ENCODE assay signal across 30 cellular contexts in the genomic region with DNA sequence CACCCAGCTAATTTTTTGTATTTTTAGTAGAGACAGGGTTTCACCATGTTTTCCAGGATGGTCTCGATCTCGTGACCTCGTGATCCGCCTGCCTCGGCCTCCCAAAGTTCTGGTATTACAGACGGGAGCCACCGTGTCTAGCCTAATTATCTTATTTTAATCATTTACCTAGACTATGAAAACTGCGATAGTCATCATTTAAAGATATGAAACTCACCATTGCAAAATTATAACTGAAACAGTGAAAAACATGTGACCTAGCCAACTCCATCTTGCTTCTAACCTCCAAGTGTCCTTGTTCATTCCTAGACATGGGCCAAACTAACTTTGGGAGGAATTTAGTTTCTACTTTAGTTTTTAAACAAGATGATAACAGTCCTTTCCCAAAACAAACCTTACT. TPM values are rescaled to one million over a fixed set of nuclear protein-coding genes. Genes with fewer than 3 reads are reported as not detected.
"Had no signal": no experiment of that assay in that cellular context is flagged by ENCODE, and none has a peak within 500 bp of the region (broad histone marks: within the 10 kb centered on the region; RNA-seq: fewer than 3 reads in every experiment).

No MANE protein-coding gene starts in this region.

- H3K4me2 ChIP-seq: neural progenitor cell, smooth muscle cell had no signal

- H2AFZ ChIP-seq: neural progenitor cell, parathyroid adenoma had no signal

- H3K4me1 ChIP-seq: neural progenitor cell, parathyroid adenoma, psoas muscle, spleen, suprapubic skin, testis, tibial artery, transverse colon, upper lobe of right lung, uterus had no signal

- H3K4me3 ChIP-seq: neural progenitor cell, ovary, psoas muscle, skin epidermis, smooth muscle cell, spleen, suprapubic skin, testis, tibial artery, transverse colon, upper lobe of right lung, uterus had no signal

- ATAC-seq: natural killer cell; psoas muscle; right cardiac atrium; sciatic nerve; stimulated activated memory B cell treated with anti-CD40 and anti-IgM and Interleukin-4, amounts not matched to agents 10 μg/mL and 1 μg/mL and 100 μg/mL, for 72 hours; stimulated activated naive CD8-positive, alpha-beta T cell treated with anti-CD3 and anti-CD28 coated beads, Interleukin-15, amount 100 ng/mL, for 72 hours; stimulated activated naive CD8-positive, alpha-beta T cell treated with anti-CD3 and anti-CD28 coated beads, Interleukin-15, Interleukin-2, amounts not matched to agents 100 U/mL and 50 U/mL, for 24 hours; upper lobe of right lung had no signal

- H3K27ac ChIP-seq: neural progenitor cell, ovary, parathyroid adenoma, psoas muscle, skin epidermis, spleen, suprapubic skin, testis, tibial artery, transverse colon, upper lobe of right lung, uterus had no signal

- DNase-seq: natural killer cell; occipital lobe; ovary; posterior cingulate gyrus; psoas muscle; right cardiac atrium; spleen; stimulated activated CD4-positive, alpha-beta T cell treated with anti-CD3 and anti-CD28 coated beads, Interleukin-12 subunit alpha, Interleukin-12 subunit beta, amount 100 ng/mL, for 4 hours; stimulated activated CD4-positive, alpha-beta T cell treated with anti-CD3 and anti-CD28 coated beads, Interleukin-1b, Interleukin-23, amount 100 ng/mL, for 48 hours; stimulated activated CD4-positive, alpha-beta T cell treated with anti-CD3 and anti-CD28 coated beads, Interleukin-4, amount 100 ng/mL, for 1 hour; stimulated activated CD4-positive, alpha-beta T cell treated with anti-CD3 and anti-CD28 coated beads, Interleukin-4, amount 100 ng/mL, for 4 hours; stimulated activated CD8-positive, alpha-beta memory T cell treated with anti-CD3 and anti-CD28 coated beads, Interleukin-4, amount 100 ng/mL, for 48 hours; stimulated activated naive CD4-positive, alpha-beta T cell; stimulated activated naive CD8-positive, alpha-beta T cell treated with anti-CD3 and anti-CD28 coated beads, Interleukin-15, amount 100 ng/mL, for 72 hours; stimulated activated naive CD8-positive, alpha-beta T cell treated with anti-CD3 and anti-CD28 coated beads, Interleukin-15, Interleukin-2, amounts not matched to agents 100 U/mL and 50 U/mL, for 24 hours; substantia nigra; testis; tibial artery; transverse colon; upper lobe of right lung; uterus had no signal

- H3K9me3 ChIP-seq: testis had no signal

- H3K36me3 ChIP-seq: neural progenitor cell, ovary, spleen, suprapubic skin, tibial artery, transverse colon, upper lobe of right lung, uterus had no signal

- H3K79me2 ChIP-seq: parathyroid adenoma had no signal

- H3K27me3 ChIP-seq: neural progenitor cell, ovary, suprapubic skin, testis, tibial artery, transverse colon, upper lobe of right lung, uterus had no signal

- H3K9ac ChIP-seq: neural progenitor cell, parathyroid adenoma had no signal

RNA-seq across cellular contexts. Expression of a gene that starts 17.4 kb away (rescaled TPM):
- total RNA-seq: natural killer cell, osteoblast had no signal
- polyA plus RNA-seq: neural cell had no signal
